In genomic region chrX:135543924-135544323, GRCh38 we compare ENCODE assay signal across 10 cellular contexts. TPM values are rescaled to one million over a fixed set of nuclear protein-coding genes. Genes with fewer than 3 reads are reported as not detected.
A peak's percentile ranks its signal among the peaks of the same experiment; 100 is the strongest.
DNase-seq lines count a peak whose midpoint lies in the region; ATAC-seq and TF ChIP-seq lines count a peak whose summit lies in the region.
"Had no signal": no experiment of that assay in that cellular context is flagged by ENCODE, and none has a peak within 500 bp of the region (broad histone marks: within the 10 kb centered on the region; RNA-seq: fewer than 3 reads in every experiment).

No MANE protein-coding gene starts in this region.

- no peak for DNase-seq in DND-41
- peak in 25 of 34 experiments; percentile 4 to 47 (median 26) for DNase-seq in T-cell
- DNase-seq in left colon = peak in 1 of 2 donors; percentile 34
- DNase-seq in NOMO-1 treated with dmso at 0.1 percent for 144 hours (lab: John Stamatoyannopoulos, UW; ENCODE audit: unreplicated experiment) = no peak
- DNase-seq in NCI-H1436 treated with DMSO at 0.1 percent for 48 hours (lab: John Stamatoyannopoulos, UW) = no peak
- DNase-seq in activated T-helper 2 cell treated with anti-CD3 and anti-CD28 coated beads, Interferon-gamma antibody, Interleukin-2, Interleukin-4, amounts not matched to agents 10 μg/mL and 5 μg/mL and 100 μg/mL, durations not matched to agents 14 hours and 24 hours and 36 hours (ENCODE audit: low spot score) = no peak

- peak; percentile 46 for TF ChIP-seq CTCF in DND-41 (IDR thresholded peaks at IDR 0.05; ENCODE audit: borderline replicate concordance, extremely low read depth, low read length, poor library complexity, severe bottlenecking)

- intact Hi-C loops in left colon (cut with DNase I, micrococcal nuclease) = no loop called here
- intact Hi-C loops in activated T-helper 2 cell treated with anti-CD3 and anti-CD28 coated beads, Interferon-gamma antibody, Interleukin-2, Interleukin-4, amounts not matched to agents 10 μg/mL and 5 μg/mL and 100 μg/mL, durations not matched to agents 14 hours and 24 hours and 36 hours (cut with micrococcal nuclease) = no loop called here

- no peak overlapping the region for H3K4me3 Mint-ChIP-seq in T-cell
- no peak overlapping the region for H3K4me3 Mint-ChIP-seq in activated T-helper 2 cell treated with anti-CD3 and anti-CD28 coated beads, Interferon-gamma antibody, Interleukin-2, Interleukin-4, amounts not matched to agents 10 μg/mL and 5 μg/mL and 100 μg/mL, durations not matched to agents 14 hours and 24 hours and 36 hours (ENCODE audit: low read depth)

- no peak overlapping the region for H3K4me2 ChIP-seq in DND-41 (ENCODE audit: insufficient read depth, low read length)

- no peaks in the 10 kb centered on the region for H3K9me3 Mint-ChIP-seq in T-cell
- H3K9me3 Mint-ChIP-seq in activated T-helper 2 cell treated with anti-CD3 and anti-CD28 coated beads, Interferon-gamma antibody, Interleukin-2, Interleukin-4, amounts not matched to agents 10 μg/mL and 5 μg/mL and 100 μg/mL, durations not matched to agents 14 hours and 24 hours and 36 hours = no peaks in the 10 kb centered on the region

- H2AFZ ChIP-seq in DND-41 (ENCODE audit: low read depth, low read length) = no peak overlapping the region

- POLR2A ChIA-PET in T-cell (lab: Charles Lee) = interaction anchor here in 1 of 2 donors (1.0 kb wide), 1 partner anchor 19 kb away, joined by 3 read pairs; no protein-coding TSS in a partner anchor

- peaks cover 25 to 49% (median 38%) of the 10 kb centered on the region in 3 donors for H3K4me1 Mint-ChIP-seq in T-cell
- H3K4me1 Mint-ChIP-seq in activated T-helper 2 cell treated with anti-CD3 and anti-CD28 coated beads, Interferon-gamma antibody, Interleukin-2, Interleukin-4, amounts not matched to agents 10 μg/mL and 5 μg/mL and 100 μg/mL, durations not matched to agents 14 hours and 24 hours and 36 hours (ENCODE audit: low read depth) = peaks cover 23% of the 10 kb centered on the region

- CTCF ChIA-PET in T-cell (lab: Charles Lee) = interaction anchor here (1.0 to 1.6 kb wide), 2 partner anchors 9 to 22 kb away, joined by 3 read pairs; no protein-coding TSS in a partner anchor

- H4K20me1 ChIP-seq in DND-41 (ENCODE audit: insufficient read depth, low read length) = no peaks in the 10 kb centered on the region

- H3K27ac Mint-ChIP-seq in T-cell = peak overlapping the region in 1 of 2 donors; percentile 53
- H3K27ac Mint-ChIP-seq in activated T-helper 2 cell treated with anti-CD3 and anti-CD28 coated beads, Interferon-gamma antibody, Interleukin-2, Interleukin-4, amounts not matched to agents 10 μg/mL and 5 μg/mL and 100 μg/mL, durations not matched to agents 14 hours and 24 hours and 36 hours = no peak overlapping the region

- ATAC-seq in DND-41 (ENCODE audit: insufficient read depth, low read depth) (no peak), GM19452 (IDR thresholded peaks at IDR 0.05; ENCODE audit: unreplicated experiment) (peak; percentile 30), T-cell (replicated peaks in 1 of 4) (peak in 3 of 4 experiments; percentile 32 to 63 (median 47)), left colon (peak; percentile 67), HG02678 (IDR thresholded peaks at IDR 0.05; ENCODE audit: unreplicated experiment) (no peak)

- H3K9ac ChIP-seq in DND-41 (ENCODE audit: low read depth, low read length) = no peak overlapping the region

- no peak overlapping the region for H3K4me3 ChIP-seq in DND-41 (ENCODE audit: low read depth in 1 of 2, low read length in 2 of 2)
- H3K4me3 ChIP-seq: HAP-1, skin epidermis had no signal

- no peaks in the 10 kb centered on the region for H3K4me1 ChIP-seq in DND-41 (ENCODE audit: insufficient read depth, low read length)
- H3K4me1 ChIP-seq: HAP-1 had no signal

- no peaks in the 10 kb centered on the region for H3K79me2 ChIP-seq in DND-41 (ENCODE audit: insufficient read depth, low read length)

- peaks cover 8% of the 10 kb centered on the region; the same call in 1 of the 2 replicates for H3K36me3 ChIP-seq in DND-41 (ENCODE audit: insufficient read depth, low read length)
- H3K36me3 ChIP-seq: HAP-1 had no signal

- H3K27me3 ChIP-seq in DND-41 (ENCODE audit: insufficient read depth, low read length, poor library complexity) = no peaks in the 10 kb centered on the region

- H3K27ac ChIP-seq in DND-41 (ENCODE audit: low read length) = no peak overlapping the region
- H3K27ac ChIP-seq: skin epidermis had no signal

- H3K9me3 ChIP-seq in DND-41 (ENCODE audit: insufficient read depth, low read length, severe bottlenecking) = no peaks in the 10 kb centered on the region
- H3K9me3 ChIP-seq: HAP-1 had no signal

- peaks cover 0 to 7% of the 10 kb centered on the region in 2 donors for H3K27me3 Mint-ChIP-seq in T-cell
- no peaks in the 10 kb centered on the region for H3K27me3 Mint-ChIP-seq in activated T-helper 2 cell treated with anti-CD3 and anti-CD28 coated beads, Interferon-gamma antibody, Interleukin-2, Interleukin-4, amounts not matched to agents 10 μg/mL and 5 μg/mL and 100 μg/mL, durations not matched to agents 14 hours and 24 hours and 36 hours (ENCODE audit: low read depth)

- H3K36me3 Mint-ChIP-seq in T-cell = peaks cover 17% of the 10 kb centered on the region
- peaks cover 41% of the 10 kb centered on the region for H3K36me3 Mint-ChIP-seq in activated T-helper 2 cell treated with anti-CD3 and anti-CD28 coated beads, Interferon-gamma antibody, Interleukin-2, Interleukin-4, amounts not matched to agents 10 μg/mL and 5 μg/mL and 100 μg/mL, durations not matched to agents 14 hours and 24 hours and 36 hours (ENCODE audit: low read depth)

RNA-seq across cellular contexts. Expression of gene INTS6L, which starts 23.5 kb away (rescaled TPM):
- total RNA-seq in T-cell (10 to 100 TPM; 28.6 to 41.8 (median 30.4) TPM), left colon (10 to 100 TPM; 14.9 to 19.8 TPM)
- 27.1 and 29.4 TPM in 2 replicates for total RNA-seq in activated T-helper 2 cell treated with anti-CD3 and anti-CD28 coated beads, Interferon-gamma antibody, Interleukin-2, Interleukin-4, amounts not matched to agents 10 μg/mL and 5 μg/mL and 100 μg/mL, durations not matched to agents 14 hours and 24 hours and 36 hours

Comparison
In these comparisons a context has a peak if more than half of its experiments do, and no peak if none do; other contexts are left out.
1. ATAC-seq: peak in GM19452 (single experiment), T-cell (3 of 4) and left colon (single experiment); none in DND-41 (single experiment) and HG02678 (single experiment).
2. DNase-seq: peak in T-cell (25 of 34); none in DND-41 (single experiment), NOMO-1 treated with dmso at 0.1 percent for 144 hours (single experiment), NCI-H1436 treated with DMSO at 0.1 percent for 48 hours (single experiment) and activated T-helper 2 cell treated with anti-CD3 and anti-CD28 coated beads, Interferon-gamma antibody, Interleukin-2, Interleukin-4, amounts not matched to agents 10 μg/mL and 5 μg/mL and 100 μg/mL, durations not matched to agents 14 hours and 24 hours and 36 hours (single experiment).